Comparison of ENCODE assay signal across 6 cellular contexts in the genomic region with DNA sequence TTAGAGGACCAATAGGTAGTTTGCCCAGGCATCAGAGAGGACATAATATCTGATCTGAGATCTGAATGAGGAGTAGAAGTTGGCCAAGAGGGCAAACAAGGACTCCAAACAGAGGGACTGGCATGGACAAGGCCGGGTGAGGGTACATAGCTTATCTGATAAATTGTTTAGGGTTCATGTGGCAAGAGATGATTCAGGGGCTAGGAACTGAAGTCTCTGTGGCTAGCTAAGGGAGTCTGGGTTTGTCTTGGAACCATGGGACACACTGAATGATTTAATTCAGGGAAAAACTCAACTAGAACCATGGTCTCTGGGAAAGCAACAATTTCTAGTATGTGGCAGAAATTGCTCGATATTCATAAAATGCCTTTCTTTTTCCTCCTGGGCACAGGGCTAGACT. TPM values are rescaled to one million over a fixed set of nuclear protein-coding genes. Genes with fewer than 3 reads are reported as not detected.
"Had no signal": no experiment of that assay in that cellular context is flagged by ENCODE, and none has a peak within 500 bp of the region (broad histone marks: within the 10 kb centered on the region; RNA-seq: fewer than 3 reads in every experiment).

No MANE protein-coding gene starts in this region.

- ATAC-seq: GM23338 had no signal

- H3K4me1 Mint-ChIP-seq: GM23338, H9, IgD-negative memory B cell had no signal

- H3K9me3 Mint-ChIP-seq: GM23338, H9, IgD-negative memory B cell had no signal

- H3K27ac Mint-ChIP-seq: GM23338, H9, IgD-negative memory B cell had no signal

- H3K4me3 ChIP-seq: GM23338 had no signal

- H3K4me3 Mint-ChIP-seq: GM23338, H9, IgD-negative memory B cell had no signal

- DNase-seq: H9, HCEC 1CT had no signal

- H3K4me2 ChIP-seq: GM23338 had no signal

RNA-seq across cellular contexts. Expression of gene AQP8, which starts 4.1 kb away (rescaled TPM):
- total RNA-seq: GM23338, H1, H9, HT-29 had no signal
- polyA plus RNA-seq: GM23338, H1, IgD-negative memory B cell had no signal
